Comparison of ENCODE assay signal across 34 cellular contexts in genomic region chr5:5704352-5704751, GRCh38.
"Had no signal": no experiment of that assay in that cellular context is flagged by ENCODE, and none has a peak within 500 bp of the region (broad histone marks: within the 10 kb centered on the region; RNA-seq: fewer than 3 reads in every experiment).

No MANE protein-coding gene starts in this region.

- H3K4me3 ChIP-seq: adrenal gland, body of pancreas, breast epithelium had no signal

- ATAC-seq: activated CD8-positive, alpha-beta T cell treated with anti-CD3 and anti-CD28 coated beads for 36 hours; activated naive CD4-positive, alpha-beta T cell treated with anti-CD3 and anti-CD28 coated beads, Interleukin-2, amount 50 U/mL, for 72 hours; activated T-cell treated with anti-CD3 and anti-CD28 coated beads, Interleukin-2, amount 50 U/mL, for 4 hours; activated T-cell treated with anti-CD3 and anti-CD28 coated beads, Interleukin-2, amount 50 U/mL, for 72 hours; activated T-helper 17 cell treated with anti-CD3 and anti-CD28 coated beads, Interleukin-2, amount 50 U/mL, for 72 hours; body of pancreas had no signal

- FAIRE-seq: astrocyte, TTC549 had no signal

- H3K27ac ChIP-seq: adrenal gland, body of pancreas, brain microvascular endothelial cell, breast epithelium, VCaP had no signal

- H3K4me1 ChIP-seq: adrenal gland, body of pancreas, breast epithelium had no signal

- H3K36me3 ChIP-seq: adrenal gland, brain microvascular endothelial cell, breast epithelium had no signal

- DNase-seq: activated B cell treated with CpG ODN at 0.5 μM for 24 hours; activated CD4-positive, alpha-beta memory T cell treated with anti-CD3 and anti-CD28 coated beads for 36 hours; activated CD4-positive, alpha-beta T cell treated with anti-CD3 and anti-CD28 coated beads for 4 hours; activated CD4-positive, alpha-beta T cell treated with anti-CD3 and anti-CD28 coated beads, Interleukin-2, amount 10 ng/mL, durations not matched to agents 24 days and 14 days; activated CD4-positive, alpha-beta T cell treated with anti-CD3 and anti-CD28 coated beads, Interleukin-2, amount 50 U/mL, for 1 hour; activated CD4-positive, alpha-beta T cell treated with anti-CD3 and anti-CD28 coated beads, Interleukin-2, amount 50 U/mL, for 4 hours; activated CD4-positive, CD25-positive, alpha-beta regulatory T cell treated with anti-CD3 and anti-CD28 coated beads, Interleukin-2, amount 50 U/mL, for 72 hours; activated CD8-positive, alpha-beta memory T cell treated with anti-CD3 and anti-CD28 coated beads, Interleukin-2, amount 50 U/mL, for 4 hours; activated CD8-positive, alpha-beta T cell treated with anti-CD3 and anti-CD28 coated beads for 36 hours; activated effector memory CD4-positive, alpha-beta T cell treated with anti-CD3 and anti-CD28 coated beads, Interleukin-2, amount 50 U/mL, for 16 hours; activated gamma-delta T cell treated with Interleukin-2 at 50 U/mL for 16 hours; activated naive CD4-positive, alpha-beta T cell; activated naive CD4-positive, alpha-beta T cell treated with anti-CD3 and anti-CD28 coated beads for 36 hours; activated naive CD4-positive, alpha-beta T cell treated with anti-CD3 and anti-CD28 coated beads, Interleukin-2, amount 50 U/mL, for 16 hours; activated naive CD8-positive, alpha-beta T cell treated with anti-CD3 and anti-CD28 coated beads for 36 hours; activated T-cell treated with anti-CD3 and anti-CD28 coated beads for 4 hours; activated T-cell treated with anti-CD3 and anti-CD28 coated beads, Interleukin-2, amount 50 U/mL, for 1 hour; activated T-cell treated with anti-CD3 and anti-CD28 coated beads, Interleukin-2, amount 50 U/mL, for 4 hours; activated T-cell treated with anti-CD3 and anti-CD28 coated beads, Interleukin-2, amount 50 U/mL, for 72 hours; amniotic stem cell; aorta; body of pancreas; brain microvascular endothelial cell; central memory CD4-positive, alpha-beta T cell; T-helper 1 cell; T-helper 2 cell; T-helper 9 cell had no signal

- H3K9me3 ChIP-seq: adrenal gland, body of pancreas, breast epithelium had no signal

- H3K27me3 ChIP-seq: adrenal gland, body of pancreas, brain microvascular endothelial cell, breast epithelium had no signal
